ENCODE assay signal across 11 cellular contexts in the genomic region with DNA sequence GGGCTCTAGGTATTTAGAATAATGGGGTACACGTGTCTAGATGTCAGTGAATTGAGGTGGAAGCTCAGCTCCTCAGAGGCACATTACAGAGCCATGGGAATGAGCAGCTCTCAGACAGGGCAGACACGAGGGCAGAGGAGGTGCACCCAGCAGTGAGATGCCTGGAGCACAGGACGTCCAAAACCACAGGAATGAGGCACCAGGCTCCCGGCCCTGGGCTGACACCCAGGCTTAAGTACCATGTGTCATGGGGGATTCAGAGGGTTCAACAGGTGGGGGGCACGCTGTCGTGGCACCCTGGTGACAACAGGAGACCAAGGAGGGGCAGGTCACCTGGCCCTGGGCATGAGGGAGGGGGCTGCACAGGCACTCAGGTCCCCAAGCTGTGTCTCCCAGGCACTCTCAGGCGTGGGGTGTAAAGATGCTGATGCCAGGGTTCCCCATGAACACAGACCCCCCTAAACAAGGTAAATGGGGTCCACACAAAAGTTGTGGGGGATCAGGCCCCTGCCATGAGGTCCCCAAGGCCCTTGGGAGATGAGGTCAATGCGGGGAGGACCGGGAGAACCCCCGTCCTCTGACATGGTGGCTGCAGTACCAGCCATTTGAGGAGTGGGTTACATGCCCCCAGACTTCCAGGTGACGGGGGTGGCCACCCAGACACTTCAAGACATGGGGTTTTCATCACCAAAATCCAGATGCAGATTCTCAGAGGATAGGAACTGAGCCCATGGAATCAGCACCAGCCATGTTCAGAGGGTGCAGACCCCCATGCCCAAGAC. TPM values are rescaled to one million over a fixed set of nuclear protein-coding genes. Genes with fewer than 3 reads are reported as not detected.
A peak's percentile ranks its signal among the peaks of the same experiment; 100 is the strongest.
DNase-seq lines count a peak whose midpoint lies in the region; ATAC-seq, FAIRE-seq and TF ChIP-seq lines count a peak whose summit lies in the region.
"Had no signal": no experiment of that assay in that cellular context is flagged by ENCODE, and none has a peak within 500 bp of the region (broad histone marks: within the 10 kb centered on the region; RNA-seq: fewer than 3 reads in every experiment).

No MANE protein-coding gene starts in this region.

- peak overlapping the region; percentile 62 for H3K4me2 ChIP-seq in smooth muscle cell

- no peaks in the 10 kb centered on the region for H3K9me3 ChIP-seq in SJSA1 (replicated peaks)
- H3K9me3 ChIP-seq in smooth muscle cell (replicated peaks; ENCODE audit: low read depth) = no peaks in the 10 kb centered on the region

- WGBS in smooth muscle cell (ENCODE audit: low lambda C conversion rate) = 52% methylated on average over 11 of the region's 11 CpGs

- no peak for FAIRE-seq in GM12892 (lab: Jason Lieb, UNC)
- FAIRE-seq: TTC549 had no signal

- no peaks in the 10 kb centered on the region for H3F3A ChIP-seq in smooth muscle cell (ENCODE audit: low read depth)

- no peak overlapping the region for H3K9ac ChIP-seq in smooth muscle cell (ENCODE audit: low read depth)

- TF ChIP-seq CTCF in fibroblast of the aortic adventitia (IDR thresholded peaks at IDR 0.05; ENCODE audit: insufficient read depth, low read length) (no peak), smooth muscle cell (IDR thresholded peaks at IDR 0.05; ENCODE audit: borderline replicate concordance, insufficient read depth, poor library complexity, severe bottlenecking) (no peak)

- H3K27me3 ChIP-seq in SJSA1 (replicated peaks) (no peaks in the 10 kb centered on the region), smooth muscle cell (ENCODE audit: low read depth) (no peaks in the 10 kb centered on the region)

- H2AFZ ChIP-seq in smooth muscle cell (ENCODE audit: low read depth) = no peak overlapping the region

- no peaks in the 10 kb centered on the region for H4K20me1 ChIP-seq in smooth muscle cell (ENCODE audit: low read depth)

- no peak for TF ChIP-seq POLR2A in GM12892 (IDR thresholded peaks at IDR 0.05; ENCODE audit: low read depth, low read length)
- no peak for TF ChIP-seq POLR2A in erythroblast (IDR thresholded peaks at IDR 0.05; ENCODE audit: low read length)

- H3K27ac ChIP-seq in SJSA1 (no peak overlapping the region), smooth muscle cell (ENCODE audit: low read depth) (no peak overlapping the region)

- DNase-seq in GM12892 (ENCODE audit: insufficient read length) (peak; percentile 25), SJSA1 (ENCODE audit: low read depth in 1 of 2, low spot score in 2 of 2) (peak; percentile 54 to 83), fibroblast of the aortic adventitia (ENCODE audit: low read depth) (peak; percentile 35), smooth muscle cell (lab: John Stamatoyannopoulos, UW; ENCODE audit: unreplicated experiment) (no peak), erythroblast (lab: John Stamatoyannopoulos, UW) (no peak), GM19240 (ENCODE audit: insufficient read length, low spot score) (no peak), sciatic nerve (ENCODE audit: low spot score) (no peak)
- no peak for DNase-seq in activated CD4-positive, alpha-beta T cell treated with anti-CD3 and anti-CD28 coated beads for 4 hours
- DNase-seq: activated effector memory CD4-positive, alpha-beta T cell treated with Interleukin-2 at 50 U/mL for 16 hours had no signal

- peaks cover 70% of the 10 kb centered on the region for H3K4me1 ChIP-seq in SJSA1 (replicated peaks)
- H3K4me1 ChIP-seq in smooth muscle cell (ENCODE audit: low read depth) = peaks cover 12% of the 10 kb centered on the region

- no peak for ATAC-seq in sciatic nerve
- ATAC-seq: stimulated activated memory B cell treated with anti-CD40 and anti-IgM and Interleukin-4, amounts not matched to agents 10 μg/mL and 1 μg/mL and 100 μg/mL, for 72 hours had no signal

- H3K79me2 ChIP-seq in smooth muscle cell (ENCODE audit: low read depth) = no peaks in the 10 kb centered on the region

- intact Hi-C loops in sciatic nerve (cut with DNase I) = no loop called here

- no peaks in the 10 kb centered on the region for H3K36me3 ChIP-seq in SJSA1
- H3K36me3 ChIP-seq in smooth muscle cell (ENCODE audit: low read depth) = no peaks in the 10 kb centered on the region

- H3K4me3 ChIP-seq in SJSA1 (no peak overlapping the region), fibroblast of the aortic adventitia (ENCODE audit: low read depth, low read length) (no peak overlapping the region), smooth muscle cell (no peak overlapping the region)

RNA-seq across cellular contexts. Expression of gene SYT8, which starts 5.6 kb away (rescaled TPM):
- 0.38 TPM for polyA plus RNA-seq in GM12892 (2012; ENCODE audit: missing spikeins)
- total RNA-seq in SJSA1 (2014; rRNA removed; shearing (Covaris generic)) = 0.06 TPM in 1 of 2 replicates, not detected in the other
- 0.82 TPM in 1 of 2 replicates, not detected in the other for total RNA-seq in fibroblast of the aortic adventitia (ENCODE audit: low replicate concordance)
- total RNA-seq in smooth muscle cell = 0.13 TPM in 1 of 2 replicates, not detected in the other
- polyA plus RNA-seq in smooth muscle cell = 1.4 and 2.0 TPM in 2 replicates
- 1.1 TPM for total RNA-seq in sciatic nerve

RNA-seq across cellular contexts. Expression of gene TNNI2, which starts 9.6 kb away (rescaled TPM):
- polyA plus RNA-seq in GM12892 (2012; ENCODE audit: missing spikeins) = 0.76 TPM
- not detected in 2 replicates for total RNA-seq in SJSA1 (2014; rRNA removed; shearing (Covaris generic))
- total RNA-seq in fibroblast of the aortic adventitia (ENCODE audit: low replicate concordance) (not detected in 2 replicates), smooth muscle cell (0.94 TPM in 1 of 2 replicates, not detected in the other), sciatic nerve (not detected)
- 0.74 and 1.2 TPM in 2 replicates for polyA plus RNA-seq in smooth muscle cell

RNA-seq across cellular contexts. Expression of gene LSP1, which starts 23.7 kb away (rescaled TPM):
- polyA plus RNA-seq in GM12892 (2012; ENCODE audit: missing spikeins) = 302 TPM
- 0.50 and 3.4 TPM in 2 replicates for total RNA-seq in SJSA1 (2014; rRNA removed; shearing (Covaris generic))
- total RNA-seq in fibroblast of the aortic adventitia (ENCODE audit: low replicate concordance) (18.7 and 40.2 TPM in 2 replicates), smooth muscle cell (1.7 and 2.1 TPM in 2 replicates), sciatic nerve (89.6 TPM)
- 8.7 and 13.7 TPM in 2 replicates for polyA plus RNA-seq in smooth muscle cell

Comparison
In these comparisons a context has a peak if more than half of its experiments do, and no peak if none do; other contexts are left out.
1. DNase-seq: peak in GM12892 (single experiment), SJSA1 (2 of 2) and fibroblast of the aortic adventitia (single experiment); none in smooth muscle cell (single experiment), erythroblast (0 of 2), activated CD4-positive, alpha-beta T cell treated with anti-CD3 and anti-CD28 coated beads for 4 hours (0 of 2), GM19240 (single experiment) and sciatic nerve (single experiment).